8 cellular contexts compared by ENCODE assay signal in the genomic region with DNA sequence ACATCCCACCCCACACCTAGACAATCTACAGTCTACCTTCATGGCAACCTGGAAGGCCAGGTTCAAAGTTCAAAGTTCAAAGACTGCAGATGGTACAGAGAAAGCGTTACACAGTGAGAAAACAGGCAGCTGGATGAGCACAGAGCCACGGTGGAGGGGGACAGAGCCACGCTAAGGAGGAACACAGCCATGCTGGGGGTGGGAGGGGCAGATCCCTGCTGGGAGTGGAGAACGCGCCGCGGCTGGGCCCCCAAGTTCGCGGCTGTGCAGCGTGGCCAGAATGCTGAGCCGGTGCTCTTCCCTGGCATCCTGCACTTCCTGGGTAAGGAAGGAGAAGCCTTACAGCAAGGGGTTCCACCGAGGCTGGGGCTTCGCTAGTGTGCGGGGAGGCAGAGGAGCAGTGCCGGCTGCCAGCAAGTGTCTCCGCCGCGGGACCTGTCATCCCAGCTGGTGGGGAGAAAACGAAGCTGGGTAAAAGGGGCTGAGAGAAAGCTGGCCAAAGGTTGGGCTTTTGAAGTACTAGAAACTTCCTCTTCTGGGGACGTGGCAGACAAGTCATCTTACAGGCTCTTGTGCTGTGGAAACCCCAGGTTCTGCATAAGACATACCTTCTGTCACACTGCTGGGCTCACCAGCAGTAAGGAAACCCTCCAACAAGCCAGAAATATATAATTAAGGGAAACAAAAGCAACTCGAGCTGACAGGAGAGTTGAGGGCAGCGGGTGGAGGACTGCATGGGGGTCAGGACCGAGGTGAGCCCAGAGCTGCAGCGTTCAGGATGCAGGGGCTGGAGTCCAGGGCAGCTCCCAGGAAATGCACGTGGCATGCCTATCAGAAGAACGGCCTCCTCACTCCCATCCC.
DNase-seq lines count a peak whose midpoint lies in the region; ATAC-seq and TF ChIP-seq lines count a peak whose summit lies in the region.
"Had no signal": no experiment of that assay in that cellular context is flagged by ENCODE, and none has a peak within 500 bp of the region (broad histone marks: within the 10 kb centered on the region; RNA-seq: fewer than 3 reads in every experiment).

No MANE protein-coding gene starts in this region.

- H3K36me3 ChIP-seq in hepatocyte (replicated peaks; ENCODE audit: insufficient read depth, low read depth) (no peaks in the 10 kb centered on the region), stomach smooth muscle (ENCODE audit: control insufficient read depth in 2 of 2, insufficient read depth in 2 of 2, low read length in 2 of 2) (no peaks in the 10 kb centered on the region)
- H3K36me3 ChIP-seq: cardiac muscle cell had no signal

- H3K27me3 ChIP-seq in hepatocyte (no peaks in the 10 kb centered on the region), stomach smooth muscle (ENCODE audit: control insufficient read depth in 1 of 2, insufficient read depth in 2 of 2, low read length in 2 of 2) (no peaks in the 10 kb centered on the region)
- H3K27me3 ChIP-seq: cardiac muscle cell had no signal

- no peak overlapping the region for H2AFZ ChIP-seq in hepatocyte

- H3K79me2 ChIP-seq in hepatocyte: peaks cover 64% of the 10 kb centered on the region

- no peak for ATAC-seq in GM18868 (IDR thresholded peaks at IDR 0.05; ENCODE audit: unreplicated experiment)

- no peak for TF ChIP-seq CTCF in hepatocyte (IDR thresholded peaks at IDR 0.05; ENCODE audit: poor library complexity)

- WGBS in hepatocyte (ENCODE audit: low lambda C conversion rate, missing lambda C conversion rate): 70% methylated on average over 21 of the region's 26 CpGs

- DNase-seq in Kasumi-1 (lab: John Stamatoyannopoulos, UW): peak; percentile 40 to 74
- DNase-seq in activated T-cell treated with anti-CD3 and anti-CD28 coated beads, Interleukin-2, amount 50 U/mL, for 24 hours: peak; percentile 53
- DNase-seq in hepatocyte (ENCODE audit: low spot score): no peak
- DNase-seq in NCI-H1930 (lab: John Stamatoyannopoulos, UW): no peak
- no peak for DNase-seq in stimulated activated CD4-positive, alpha-beta T cell treated with anti-CD3 and anti-CD28 coated beads, Interleukin-2, amount 100 ng/mL, for 24 hours

- H3K36me3 Mint-ChIP-seq in activated T-cell treated with anti-CD3 and anti-CD28 coated beads, Interleukin-2, amount 50 U/mL, for 24 hours (ENCODE audit: low read depth): peaks cover 5% of the 10 kb centered on the region

- no peaks in the 10 kb centered on the region for H3K9me3 Mint-ChIP-seq in activated T-cell treated with anti-CD3 and anti-CD28 coated beads, Interleukin-2, amount 50 U/mL, for 24 hours

- H3K4me2 ChIP-seq in hepatocyte: peak overlapping the region; percentile 46

- no peaks in the 10 kb centered on the region for H4K20me1 ChIP-seq in hepatocyte (ENCODE audit: insufficient read depth, poor library complexity, severe bottlenecking)

- H3K27me3 Mint-ChIP-seq in activated T-cell treated with anti-CD3 and anti-CD28 coated beads, Interleukin-2, amount 50 U/mL, for 24 hours: peaks cover 11% of the 10 kb centered on the region

- H3K4me1 ChIP-seq in hepatocyte (ENCODE audit: insufficient read depth) (peaks cover 44% of the 10 kb centered on the region), stomach smooth muscle (ENCODE audit: control insufficient read depth, insufficient read depth, low read length) (peaks cover 62% of the 10 kb centered on the region)

- H3K27ac Mint-ChIP-seq in activated T-cell treated with anti-CD3 and anti-CD28 coated beads, Interleukin-2, amount 50 U/mL, for 24 hours: peak overlapping the region; percentile 93

- peak overlapping the region; percentile 69 for H3K4me3 Mint-ChIP-seq in activated T-cell treated with anti-CD3 and anti-CD28 coated beads, Interleukin-2, amount 50 U/mL, for 24 hours

- peak overlapping the region; percentile 29 to 36 for H3K9ac ChIP-seq in stomach smooth muscle (ENCODE audit: low read length in 2 of 2)

- H3K4me3 ChIP-seq in hepatocyte (no peak overlapping the region), stomach smooth muscle (ENCODE audit: low read length in 2 of 2) (peak overlapping the region; percentile 40 to 63)
- H3K4me3 ChIP-seq: cardiac muscle cell had no signal

- no peaks in the 10 kb centered on the region for H3K9me2 ChIP-seq in hepatocyte (replicated peaks; ENCODE audit: insufficient read depth)

- H3K27ac ChIP-seq in hepatocyte (peak overlapping the region; percentile 51), stomach smooth muscle (ENCODE audit: low read length) (peak overlapping the region; percentile 55)
- H3K27ac ChIP-seq: cardiac muscle cell had no signal

- H3K4me1 Mint-ChIP-seq in activated T-cell treated with anti-CD3 and anti-CD28 coated beads, Interleukin-2, amount 50 U/mL, for 24 hours (ENCODE audit: low read depth): peaks cover 69% of the 10 kb centered on the region

- no peaks in the 10 kb centered on the region for H3K9me3 ChIP-seq in hepatocyte (ENCODE audit: low read depth)
- no peaks in the 10 kb centered on the region for H3K9me3 ChIP-seq in stomach smooth muscle (ENCODE audit: control insufficient read depth in 2 of 2, low read length in 2 of 2)

Comparison
In these comparisons a context has a peak if more than half of its experiments do, and no peak if none do; other contexts are left out.
1. DNase-seq: peak in Kasumi-1 (2 of 2) and activated T-cell treated with anti-CD3 and anti-CD28 coated beads, Interleukin-2, amount 50 U/mL, for 24 hours (single experiment); none in hepatocyte (single experiment), NCI-H1930 (0 of 2) and stimulated activated CD4-positive, alpha-beta T cell treated with anti-CD3 and anti-CD28 coated beads, Interleukin-2, amount 100 ng/mL, for 24 hours (0 of 2).